17 cellular contexts compared by ENCODE assay signal in genomic region chr9:38059233-38059936, GRCh38. TPM values are rescaled to one million over a fixed set of nuclear protein-coding genes. Genes with fewer than 3 reads are reported as not detected.
DNase-seq lines count a peak whose midpoint lies in the region; ATAC-seq and TF ChIP-seq lines count a peak whose summit lies in the region.
"Had no signal": no experiment of that assay in that cellular context is flagged by ENCODE, and none has a peak within 500 bp of the region (broad histone marks: within the 10 kb centered on the region; RNA-seq: fewer than 3 reads in every experiment).

No MANE protein-coding gene starts in this region.

- H3K9me3 ChIP-seq in right lobe of liver (no peaks in the 10 kb centered on the region), stomach smooth muscle (ENCODE audit: control insufficient read depth in 2 of 2, low read length in 2 of 2) (no peaks in the 10 kb centered on the region)
- H3K9me3 ChIP-seq: tibial nerve had no signal

- peak; percentile 62 for TF ChIP-seq POLR2A in right lobe of liver (IDR thresholded peaks at IDR 0.05)

- DNase-seq in HuH-7.5 (ENCODE audit: low spot score) = peak; percentile 33
- DNase-seq in epithelial cell of proximal tubule (ENCODE audit: low read depth) = no peak
- DNase-seq in right lobe of liver = peak; percentile 85 to 92 (median 90)
- no peak for DNase-seq in NK-92 treated with Interleukin-12 subunit alpha and Interleukin-12 subunit beta, amount 100 ng/mL, for 24 hours (lab: John Stamatoyannopoulos, UW)
- no peak for DNase-seq in activated naive CD4-positive, alpha-beta T cell (lab: John Stamatoyannopoulos, UW)
- DNase-seq: activated CD4-positive, alpha-beta T cell treated with anti-CD3 and anti-CD28 coated beads for 48 hours; anterior cingulate cortex; DMS53; KBM-7; left cardiac atrium; NCI-H1694 treated with DMSO at 0.1 percent for 48 hours; NCI-H510A treated with DMSO at 0.1 percent for 48 hours; stimulated activated CD4-positive, alpha-beta T cell treated with anti-CD3 and anti-CD28 coated beads, Interleukin-12 subunit alpha, Interleukin-12 subunit beta, amount 100 ng/mL, for 4 hours had no signal

- H3K27me3 ChIP-seq in right lobe of liver (no peaks in the 10 kb centered on the region), stomach smooth muscle (ENCODE audit: control insufficient read depth in 1 of 2, insufficient read depth in 2 of 2, low read length in 2 of 2) (no peaks in the 10 kb centered on the region)
- H3K27me3 ChIP-seq: tibial nerve had no signal

- H3K36me3 ChIP-seq in right lobe of liver = no peaks in the 10 kb centered on the region
- H3K36me3 ChIP-seq in stomach smooth muscle (ENCODE audit: control insufficient read depth in 2 of 2, insufficient read depth in 2 of 2, low read length in 2 of 2) = peaks cover 0 to 4% of the 10 kb centered on the region in 2 donors

- ATAC-seq in right lobe of liver (peak; percentile 81 to 92 (median 88)), HG02840 (IDR thresholded peaks at IDR 0.05; ENCODE audit: low FRiP score, unreplicated experiment) (no peak), GM18873 (IDR thresholded peaks at IDR 0.05; ENCODE audit: low FRiP score, unreplicated experiment) (no peak)

- H3K4me3 ChIP-seq in epithelial cell of proximal tubule (ENCODE audit: low read depth, low read length) (peak overlapping the region; percentile 31), right lobe of liver (peak overlapping the region in 2 of 3 donors; percentile 18 to 27), stomach smooth muscle (ENCODE audit: low read length in 2 of 2) (no peak overlapping the region)
- H3K4me3 ChIP-seq: tibial nerve had no signal

- WGBS in right lobe of liver (ENCODE audit: insufficient coverage, low coverage, low lambda C conversion rate, missing lambda C conversion rate) = 26% methylated on average over 11 of the region's 14 CpGs

- H3K27ac ChIP-seq in right lobe of liver (peak overlapping the region; percentile 70 to 88 (median 75)), stomach smooth muscle (ENCODE audit: low read length) (peak overlapping the region; percentile 41)
- H3K27ac ChIP-seq: tibial nerve had no signal

- H3K4me1 ChIP-seq in right lobe of liver (peaks cover 0 to 87% (median 41%) of the 10 kb centered on the region in 4 donors), stomach smooth muscle (ENCODE audit: control insufficient read depth, insufficient read depth, low read length) (peaks cover 38% of the 10 kb centered on the region)

- TF ChIP-seq CTCF in epithelial cell of proximal tubule (conservative IDR thresholded peaks at IDR 0.05; ENCODE audit: low read depth, low read length) (no peak), right lobe of liver (IDR thresholded peaks at IDR 0.05) (no peak)

- no peak overlapping the region for H3K9ac ChIP-seq in stomach smooth muscle (ENCODE audit: low read length in 2 of 2)

- intact Hi-C loops in right lobe of liver (cut with DNase I) = no loop called here

RNA-seq across cellular contexts. Expression of gene SHB, which starts 9.6 kb away (rescaled TPM):
- total RNA-seq in epithelial cell of proximal tubule = 32.7 and 43.8 TPM in 2 replicates
- 10 to 100 TPM; 12.0 to 43.1 (median 21.9) TPM for total RNA-seq in right lobe of liver

Comparison
In these comparisons a context has a peak if more than half of its experiments do, and no peak if none do; other contexts are left out.
1. DNase-seq: peak in HuH-7.5 (single experiment) and right lobe of liver (3 of 3); none in epithelial cell of proximal tubule (single experiment), NK-92 treated with Interleukin-12 subunit alpha and Interleukin-12 subunit beta, amount 100 ng/mL, for 24 hours (single experiment) and activated naive CD4-positive, alpha-beta T cell (0 of 4).
2. H3K4me3 ChIP-seq: peak in epithelial cell of proximal tubule (single experiment) and right lobe of liver (2 of 3); none in stomach smooth muscle (0 of 2).
3. ATAC-seq: peak in right lobe of liver (4 of 4); none in HG02840 (single experiment) and GM18873 (single experiment).